1 cellular context compared by ENCODE assay signal in the genomic region with DNA sequence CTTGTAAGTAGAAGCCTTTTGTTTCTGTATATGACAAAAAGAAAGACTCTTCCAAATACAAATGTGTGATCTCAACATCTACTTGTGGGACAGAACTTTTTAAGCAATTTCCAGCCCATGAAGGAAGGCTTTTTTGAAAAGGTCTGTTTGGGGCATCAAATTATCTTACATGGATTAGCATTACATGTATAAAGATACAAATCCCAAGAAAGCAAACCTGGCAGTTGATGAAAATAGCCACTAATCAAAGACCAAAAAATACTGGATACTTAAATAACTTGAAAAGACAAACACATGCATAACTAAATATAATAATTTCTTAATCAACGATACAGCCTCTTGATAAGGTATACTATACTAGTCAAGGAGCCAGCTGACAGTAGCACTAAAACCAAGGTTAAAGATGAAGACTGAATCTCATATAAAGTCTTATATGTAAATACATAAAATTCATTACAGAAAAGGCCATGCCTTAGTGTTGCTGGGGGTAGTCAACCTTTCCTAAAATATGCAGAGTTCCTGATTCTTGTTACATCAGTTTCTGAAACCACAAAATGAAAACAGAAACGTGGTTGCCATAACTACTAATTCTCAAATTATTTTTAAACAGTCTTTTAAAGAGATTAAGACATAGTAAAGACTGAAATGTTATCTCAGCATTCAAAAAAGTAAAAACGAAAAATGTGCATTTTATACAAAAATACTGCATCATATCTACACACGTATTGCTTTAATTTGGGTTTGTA.
TF ChIP-seq lines count a peak whose summit lies in the region.

No MANE protein-coding gene starts in this region.

TF ChIP-seq in GM23338, 12 proteins besides CTCF, POLR2A, EP300 and RAD21 (continued from another document):
- TF ChIP-seq, protein P1, sequence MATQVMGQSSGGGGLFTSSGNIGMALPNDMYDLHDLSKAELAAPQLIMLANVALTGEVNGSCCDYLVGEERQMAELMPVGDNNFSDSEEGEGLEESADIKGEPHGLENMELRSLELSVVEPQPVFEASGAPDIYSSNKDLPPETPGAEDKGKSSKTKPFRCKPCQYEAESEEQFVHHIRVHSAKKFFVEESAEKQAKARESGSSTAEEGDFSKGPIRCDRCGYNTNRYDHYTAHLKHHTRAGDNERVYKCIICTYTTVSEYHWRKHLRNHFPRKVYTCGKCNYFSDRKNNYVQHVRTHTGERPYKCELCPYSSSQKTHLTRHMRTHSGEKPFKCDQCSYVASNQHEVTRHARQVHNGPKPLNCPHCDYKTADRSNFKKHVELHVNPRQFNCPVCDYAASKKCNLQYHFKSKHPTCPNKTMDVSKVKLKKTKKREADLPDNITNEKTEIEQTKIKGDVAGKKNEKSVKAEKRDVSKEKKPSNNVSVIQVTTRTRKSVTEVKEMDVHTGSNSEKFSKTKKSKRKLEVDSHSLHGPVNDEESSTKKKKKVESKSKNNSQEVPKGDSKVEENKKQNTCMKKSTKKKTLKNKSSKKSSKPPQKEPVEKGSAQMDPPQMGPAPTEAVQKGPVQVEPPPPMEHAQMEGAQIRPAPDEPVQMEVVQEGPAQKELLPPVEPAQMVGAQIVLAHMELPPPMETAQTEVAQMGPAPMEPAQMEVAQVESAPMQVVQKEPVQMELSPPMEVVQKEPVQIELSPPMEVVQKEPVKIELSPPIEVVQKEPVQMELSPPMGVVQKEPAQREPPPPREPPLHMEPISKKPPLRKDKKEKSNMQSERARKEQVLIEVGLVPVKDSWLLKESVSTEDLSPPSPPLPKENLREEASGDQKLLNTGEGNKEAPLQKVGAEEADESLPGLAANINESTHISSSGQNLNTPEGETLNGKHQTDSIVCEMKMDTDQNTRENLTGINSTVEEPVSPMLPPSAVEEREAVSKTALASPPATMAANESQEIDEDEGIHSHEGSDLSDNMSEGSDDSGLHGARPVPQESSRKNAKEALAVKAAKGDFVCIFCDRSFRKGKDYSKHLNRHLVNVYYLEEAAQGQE (IDR thresholded peaks at IDR 0.05; ENCODE audit: unreplicated experiment), result no peak
- TF ChIP-seq ZNF331 (CRISPR knock-in tag; IDR thresholded peaks at IDR 0.05; ENCODE audit: low read depth), result no peak
- TF ChIP-seq JUNB (IDR thresholded peaks at IDR 0.05; ENCODE audit: unreplicated experiment), result no peak
